Comparison of ENCODE assay signal across 8 cellular contexts in genomic region chr2:63840081-63840784, GRCh38. TPM values are rescaled to one million over a fixed set of nuclear protein-coding genes. Genes with fewer than 3 reads are reported as not detected.
DNase-seq lines count a peak whose midpoint lies in the region; ATAC-seq and TF ChIP-seq lines count a peak whose summit lies in the region.

No MANE protein-coding gene starts in this region.

- POLR2A ChIA-PET in Caco-2 (lab: Charles Lee): interaction anchor here (0.6 to 4.1 kb wide), 9 partner anchors 13 to 255 kb away, joined by 3 to 99 read pairs (median 10); partner anchors contain the start of genes MDH1 and WDPCP

- H3K36me3 Mint-ChIP-seq in Caco-2 (ENCODE audit: insufficient read depth, unreplicated experiment): peaks cover 34% of the 10 kb centered on the region

- peak overlapping the region; percentile 95 for H3K4me3 ChIP-seq in Caco-2 (ENCODE audit: low read depth, low read length)
- peak overlapping the region; percentile 94 for H3K4me3 ChIP-seq in fibroblast of mammary gland (ENCODE audit: control insufficient read depth, low read depth, low read length)

- no peak for DNase-seq in Caco-2
- DNase-seq in T-helper 1 cell: peak in 3 of 5 donors; percentile 8 to 13 (median 10)
- DNase-seq in fibroblast of mammary gland (ENCODE audit: low read depth): no peak
- no peak for DNase-seq in omental fat pad (ENCODE audit: low spot score)
- no peak for DNase-seq in anterior cingulate cortex (lab: John Stamatoyannopoulos, UW)
- DNase-seq in mucosa of gallbladder (ENCODE audit: low spot score): no peak

- H3K4me1 ChIP-seq in Caco-2: peaks cover 22% of the 10 kb centered on the region

- no peaks in the 10 kb centered on the region for H3K27me3 ChIP-seq in Caco-2 (replicated peaks; ENCODE audit: control insufficient read depth, insufficient read depth, low read length)

- H3K9me3 Mint-ChIP-seq in Caco-2 (ENCODE audit: unreplicated experiment): no peaks in the 10 kb centered on the region

- intact Hi-C loops in Caco-2 (cut with micrococcal nuclease; ENCODE audit: unreplicated experiment): loop anchor here (5.0 kb wide), 1 partner anchor 228 kb away; no protein-coding TSS in a partner anchor

- H3K4me1 Mint-ChIP-seq in Caco-2 (ENCODE audit: low read depth, unreplicated experiment): no peaks in the 10 kb centered on the region

- H3K27ac Mint-ChIP-seq in Caco-2 (ENCODE audit: unreplicated experiment): peak overlapping the region; percentile 97

- H3K9me3 ChIP-seq in Caco-2: no peaks in the 10 kb centered on the region

- no peak for TF ChIP-seq CTCF in Caco-2 (IDR thresholded peaks at IDR 0.05; ENCODE audit: insufficient read depth in 1 of 2, low read depth in 1 of 2, low read length in 1 of 2, severe bottlenecking in 1 of 2, unreplicated experiment in 1 of 2)
- TF ChIP-seq CTCF in fibroblast of mammary gland (conservative IDR thresholded peaks at IDR 0.05; ENCODE audit: control insufficient read depth, insufficient read depth, low read depth, low read length): no peak
- no peak for TF ChIP-seq CTCF in omental fat pad (IDR thresholded peaks at IDR 0.05)

- ATAC-seq in GM19035 (IDR thresholded peaks at IDR 0.05; ENCODE audit: unreplicated experiment) (peak; percentile 34), HG03159 (IDR thresholded peaks at IDR 0.05; ENCODE audit: unreplicated experiment) (peak; percentile 22), omental fat pad (ENCODE audit: low FRiP score) (peak; percentile 25)

- H3K36me3 ChIP-seq in Caco-2 (ENCODE audit: control insufficient read depth, insufficient read depth, low read length): no peaks in the 10 kb centered on the region

- CTCF ChIA-PET in Caco-2 (lab: Charles Lee): interaction anchor here (3.2 kb wide), 1 partner anchor 21 kb away, joined by 19 read pairs; no protein-coding TSS in a partner anchor

- H3K4me3 Mint-ChIP-seq in Caco-2 (ENCODE audit: unreplicated experiment): peak overlapping the region; percentile 97

- H3K27me3 Mint-ChIP-seq in Caco-2 (ENCODE audit: insufficient read depth, unreplicated experiment): no peaks in the 10 kb centered on the region

- BruUV-seq in Caco-2 (replicated peaks; lab: Mats Ljungman, UMichigan): TSS peak; percentile 76

RNA-seq across cellular contexts. Expression of gene UGP2, which starts 1.5 kb away (rescaled TPM):
- total RNA-seq in Caco-2 (2022): 288 and 307 TPM in 2 replicates
- total RNA-seq in omental fat pad: 100 to 1,000 TPM; 107 to 361 (median 319) TPM
- 129 TPM for total RNA-seq in mucosa of gallbladder

Comparison
In these comparisons a context has a peak if more than half of its experiments do, and no peak if none do; other contexts are left out.
1. DNase-seq: peak in T-helper 1 cell (3 of 5); none in Caco-2 (0 of 2), fibroblast of mammary gland (single experiment), omental fat pad (single experiment), anterior cingulate cortex (0 of 58) and mucosa of gallbladder (single experiment).
2. Peak in every context shown above with its lines, with median percentiles within 50 percentile points of each other: ATAC-seq.